Comparison of ENCODE assay signal across 9 cellular contexts in genomic region chr16:26395700-26396099, GRCh38.
"Had no signal": no experiment of that assay in that cellular context is flagged by ENCODE, and none has a peak within 500 bp of the region (broad histone marks: within the 10 kb centered on the region; RNA-seq: fewer than 3 reads in every experiment).

No MANE protein-coding gene starts in this region.

- ATAC-seq: GM23338, HepG2 had no signal

- H3K9me3 Mint-ChIP-seq: H9 had no signal

- H3K4me3 Mint-ChIP-seq: GM23338, H9, IgD-negative memory B cell had no signal

- H3K4me3 ChIP-seq: GM23338 had no signal

- H2AFZ ChIP-seq: GM23338 had no signal

- DNase-seq: H9, HCEC 1CT had no signal

- H3K4me2 ChIP-seq: GM23338, KMS-11 had no signal

- H3K9ac ChIP-seq: KMS-11 had no signal

- H3K27me3 Mint-ChIP-seq: IgD-negative memory B cell had no signal

- FAIRE-seq: H1, H54, HepG2 had no signal

- H3K27ac Mint-ChIP-seq: GM23338, H9, IgD-negative memory B cell had no signal

- H3K4me1 Mint-ChIP-seq: GM23338, H9, IgD-negative memory B cell had no signal

- H3K27ac ChIP-seq: HL-60, KMS-11 had no signal
